In genomic region chrY:4991743-4992400, GRCh38 we compare ENCODE assay signal across 11 cellular contexts. TPM values are rescaled to one million over a fixed set of nuclear protein-coding genes. Genes with fewer than 3 reads are reported as not detected.
DNase-seq lines count a peak whose midpoint lies in the region; ATAC-seq and TF ChIP-seq lines count a peak whose summit lies in the region.
"Not testable (repeated sequence)": the region's sequence is repeated elsewhere in the genome, so short reads cannot be mapped to it uniquely, and the experiment has no call there.
"Had no signal": no experiment of that assay in that cellular context is flagged by ENCODE, and none has a peak within 500 bp of the region (broad histone marks: within the 10 kb centered on the region; RNA-seq: fewer than 3 reads in every experiment).

No MANE protein-coding gene starts in this region.

- POLR2A ChIA-PET in WTC11 (lab: Charles Lee): not testable (repeated sequence)

- DNase-seq in WTC11 (ENCODE audit: low spot score); foreskin keratinocyte; stimulated activated naive CD8-positive, alpha-beta T cell treated with anti-CD3 and anti-CD28 coated beads, Interleukin-15, Interleukin-2, amounts not matched to agents 100 U/mL and 50 U/mL, for 24 hours: not testable (repeated sequence)

- not testable (repeated sequence) for H3K4me1 ChIP-seq in foreskin keratinocyte

- CTCF ChIA-PET in WTC11 (lab: Charles Lee): not testable (repeated sequence)

- H3K4me1 Mint-ChIP-seq in WTC11: not testable (repeated sequence)

- not testable (repeated sequence) for H3K27me3 ChIP-seq in foreskin keratinocyte

- H3K4me3 Mint-ChIP-seq in WTC11: not testable (repeated sequence)

- not testable (repeated sequence) for H3K9me3 Mint-ChIP-seq in WTC11

- H3K27ac Mint-ChIP-seq in WTC11: not testable (repeated sequence)

- H3K27ac ChIP-seq in foreskin keratinocyte: not testable (repeated sequence)

- peak; percentile 92 for ATAC-seq in GM18508 (IDR thresholded peaks at IDR 0.05; ENCODE audit: insufficient read depth, unreplicated experiment)
- ATAC-seq in GM19397 (IDR thresholded peaks at IDR 0.05; ENCODE audit: unreplicated experiment): peak; percentile 99
- peak; percentile 100 for ATAC-seq in GM21786 (IDR thresholded peaks at IDR 0.05; ENCODE audit: unreplicated experiment)
- peak; percentile 98 for ATAC-seq in HG03025 (IDR thresholded peaks at IDR 0.05; ENCODE audit: low FRiP score, unreplicated experiment)
- peak; percentile 99 for ATAC-seq in HG03457 (IDR thresholded peaks at IDR 0.05; ENCODE audit: unreplicated experiment)
- ATAC-seq in WTC11: peak; percentile 91
- ATAC-seq in foreskin keratinocyte: peak; percentile 86
- ATAC-seq in stimulated activated naive CD8-positive, alpha-beta T cell treated with anti-CD3 and anti-CD28 coated beads, Interleukin-15, Interleukin-2, amounts not matched to agents 100 U/mL and 50 U/mL, for 24 hours: peak; percentile 61

- H3K36me3 Mint-ChIP-seq in WTC11: not testable (repeated sequence)

- not testable (repeated sequence) for H3K27me3 Mint-ChIP-seq in WTC11 (ENCODE audit: low read depth)

- not testable (repeated sequence) for TF ChIP-seq CTCF in WTC11 (IDR thresholded peaks at IDR 0.05); foreskin keratinocyte (conservative IDR thresholded peaks at IDR 0.05)

RNA-seq across cellular contexts. Expression of gene PCDH11Y, which starts 8.2 kb away (rescaled TPM):
- total RNA-seq in WTC11 (2021): 11.9 to 20.1 TPM (median 14.4 TPM) in 3 replicates
- not detected in 2 replicates for total RNA-seq in foreskin keratinocyte
- not detected in 2 replicates for polyA plus RNA-seq in foreskin keratinocyte
- total RNA-seq: cardiac septum, psoas muscle, subcutaneous adipose tissue had no signal
